Comparison of ENCODE assay signal across 9 cellular contexts in genomic region chr1:169309178-169310166, GRCh38. TPM values are rescaled to one million over a fixed set of nuclear protein-coding genes. Genes with fewer than 3 reads are reported as not detected.
DNase-seq lines count a peak whose midpoint lies in the region; ATAC-seq and TF ChIP-seq lines count a peak whose summit lies in the region.
"Had no signal": no experiment of that assay in that cellular context is flagged by ENCODE, and none has a peak within 500 bp of the region (broad histone marks: within the 10 kb centered on the region; RNA-seq: fewer than 3 reads in every experiment).

No MANE protein-coding gene starts in this region.

- TF ChIP-seq CTCF in GM12865 (IDR thresholded peaks at IDR 0.05; ENCODE audit: insufficient read depth, low read depth, low read length, missing control alignments) (no peak), Loucy (conservative IDR thresholded peaks at IDR 0.05; ENCODE audit: low read length) (no peak), osteoblast (IDR thresholded peaks at IDR 0.05; ENCODE audit: extremely low read depth, low read depth, low read length) (no peak)

- in situ Hi-C loops in G401 (cut with HindIII; ENCODE audit: low sequenced_read_pairs), result no loop called here

- H3K36me3 ChIP-seq in Loucy (ENCODE audit: insufficient read depth, low read length) (no peaks in the 10 kb centered on the region), osteoblast (ENCODE audit: insufficient read depth, low read length) (no peaks in the 10 kb centered on the region)

- H4K20me1 ChIP-seq in Loucy (ENCODE audit: insufficient read depth, low read length, poor library complexity, severe bottlenecking), result no peaks in the 10 kb centered on the region
- H4K20me1 ChIP-seq in osteoblast (ENCODE audit: insufficient read depth, low read length), result no peaks in the 10 kb centered on the region

- peak overlapping the region; percentile 48 for H3K9ac ChIP-seq in Loucy (ENCODE audit: low read depth, low read length, poor library complexity, severe bottlenecking)

- no peaks in the 10 kb centered on the region for H3K79me2 ChIP-seq in Loucy (ENCODE audit: insufficient read depth, low read length)
- H3K79me2 ChIP-seq in osteoblast (ENCODE audit: insufficient read depth, low read length), result no peaks in the 10 kb centered on the region

- H2AFZ ChIP-seq in Loucy (ENCODE audit: low read length) (0 out of 2 replicates have a peak overlapping the region, but pooled peaks have one; percentile 42), osteoblast (ENCODE audit: low read length) (no peak overlapping the region)

- no peaks in the 10 kb centered on the region for H3K9me2 ChIP-seq in Loucy (replicated peaks; ENCODE audit: low read depth, low read length)

- H3K9me3 ChIP-seq in Loucy (ENCODE audit: insufficient read depth, low read depth, low read length) (no peaks in the 10 kb centered on the region), osteoblast (ENCODE audit: low read depth, low read length) (no peaks in the 10 kb centered on the region)

- DNase-seq in GM12865 (ENCODE audit: low read depth) (peak; percentile 63), left colon (no peak), osteoblast (ENCODE audit: insufficient read length, low spot score, missing footprints) (no peak), GM03348 (ENCODE audit: low spot score) (no peak), G401 (ENCODE audit: low spot score) (no peak)

- H3K27me3 ChIP-seq in Loucy (ENCODE audit: insufficient read depth, low read length, poor library complexity, severe bottlenecking) (no peaks in the 10 kb centered on the region), osteoblast (ENCODE audit: insufficient read depth, low read length) (no peaks in the 10 kb centered on the region)

- ATAC-seq in GM21447 (IDR thresholded peaks at IDR 0.05; ENCODE audit: unreplicated experiment), result peak; percentile 63
- ATAC-seq in left colon, result peak; percentile 59
- no peak for ATAC-seq in esophagus mucosa

- H3K4me1 ChIP-seq in Loucy (ENCODE audit: insufficient read depth, low read length, poor library complexity, severe bottlenecking) (peaks cover 25% of the 10 kb centered on the region), osteoblast (ENCODE audit: insufficient read depth, low read length) (peaks cover 11% of the 10 kb centered on the region)

- H3K27ac ChIP-seq in osteoblast (ENCODE audit: low read depth, low read length), result no peak overlapping the region
- H3K27ac ChIP-seq: SK-N-MC had no signal

- intact Hi-C loops in left colon (cut with DNase I, micrococcal nuclease), result no loop called here

- peaks cover 2% of the 10 kb centered on the region; the same call in 1 of the 2 replicates for H3F3A ChIP-seq in Loucy (ENCODE audit: low read depth)

- H3K4me3 ChIP-seq in GM12865 (ENCODE audit: low read depth, low read length) (peak overlapping the region; percentile 51), Loucy (ENCODE audit: low read length, poor library complexity, severe bottlenecking) (peak overlapping the region; percentile 57), osteoblast (ENCODE audit: insufficient read depth, low read length) (no peak overlapping the region)
- H3K4me3 ChIP-seq: SK-N-MC had no signal

- peak overlapping the region; percentile 76 for H3K4me2 ChIP-seq in Loucy (ENCODE audit: low read depth, low read length, poor library complexity, severe bottlenecking)
- H3K4me2 ChIP-seq in osteoblast (ENCODE audit: insufficient read depth, low read length), result no peak overlapping the region

RNA-seq across cellular contexts. Expression of gene NME7, which starts 58.1 kb away (rescaled TPM):
- total RNA-seq in left colon (1 to 10 TPM; 3.5 to 5.5 TPM), esophagus mucosa (13.5 TPM), osteoblast (28.0 and 31.5 TPM in 2 replicates)
- total RNA-seq in G401 (2014; rRNA removed; shearing (Covaris generic)), result 11.9 and 15.4 TPM in 2 replicates

RNA-seq across cellular contexts. Expression of gene BLZF1, which starts 58.5 kb away (rescaled TPM):
- total RNA-seq in left colon, result 10 to 100 TPM; 18.5 to 26.9 TPM
- 28.9 TPM for total RNA-seq in esophagus mucosa
- total RNA-seq in osteoblast, result 29.5 and 29.7 TPM in 2 replicates
- total RNA-seq in G401 (2014; rRNA removed; shearing (Covaris generic)), result 15.7 and 20.4 TPM in 2 replicates
